In genomic region chr3:195802795-195803194, GRCh38 we compare ENCODE assay signal across 1 cellular context.
TF ChIP-seq lines count a peak whose summit lies in the region.

No MANE protein-coding gene starts in this region.

TF ChIP-seq in GM23338, 12 proteins besides CTCF, POLR2A, EP300 and RAD21 (continued from another document):
- TF ChIP-seq ZNF462 (CRISPR knock-in tag; IDR thresholded peaks at IDR 0.05) (no peak), CREB1 (CRISPR knock-in tag; IDR thresholded peaks at IDR 0.05; ENCODE audit: low read depth) (no peak), EZH2 (IDR thresholded peaks at IDR 0.05; ENCODE audit: low read depth, unreplicated experiment) (no peak), ZNF114 (CRISPR knock-in tag; IDR thresholded peaks at IDR 0.05) (no peak), NANOG (IDR thresholded peaks at IDR 0.05; ENCODE audit: borderline replicate concordance) (no peak), EZH2phosphoT487 (IDR thresholded peaks at IDR 0.05; ENCODE audit: unreplicated experiment) (no peak), ZNF331 (CRISPR knock-in tag; IDR thresholded peaks at IDR 0.05; ENCODE audit: low read depth) (no peak), ETS1 (IDR thresholded peaks at IDR 0.05) (no peak), POLR2AphosphoS5 (IDR thresholded peaks at IDR 0.05; ENCODE audit: low read depth) (no peak), STAT1 (IDR thresholded peaks at IDR 0.05; ENCODE audit: unreplicated experiment) (no peak), JUNB (IDR thresholded peaks at IDR 0.05; ENCODE audit: unreplicated experiment) (no peak)
